1 cellular context compared by ENCODE assay signal in genomic region chr2:235939471-235939870, GRCh38.
TF ChIP-seq lines count a peak whose summit lies in the region.

No MANE protein-coding gene starts in this region.

TF ChIP-seq in IMR-90, 13 proteins besides CTCF, POLR2A, EP300 and RAD21 (continued from another document):
- TF ChIP-seq NFE2L2 (IDR thresholded peaks at IDR 0.05; ENCODE audit: low read depth, low read length): no peak
- no peak for TF ChIP-seq MAZ (IDR thresholded peaks at IDR 0.05; ENCODE audit: borderline replicate concordance, low read depth, low read length)
- TF ChIP-seq BHLHE40 (IDR thresholded peaks at IDR 0.05; ENCODE audit: low read depth, low read length): no peak
- TF ChIP-seq USF2 (IDR thresholded peaks at IDR 0.05; ENCODE audit: low read depth, low read length): no peak
- no peak for TF ChIP-seq ELK1 (IDR thresholded peaks at IDR 0.05; ENCODE audit: borderline replicate concordance, low read depth, low read length)
